ENCODE assay signal across 8 cellular contexts in the genomic region with DNA sequence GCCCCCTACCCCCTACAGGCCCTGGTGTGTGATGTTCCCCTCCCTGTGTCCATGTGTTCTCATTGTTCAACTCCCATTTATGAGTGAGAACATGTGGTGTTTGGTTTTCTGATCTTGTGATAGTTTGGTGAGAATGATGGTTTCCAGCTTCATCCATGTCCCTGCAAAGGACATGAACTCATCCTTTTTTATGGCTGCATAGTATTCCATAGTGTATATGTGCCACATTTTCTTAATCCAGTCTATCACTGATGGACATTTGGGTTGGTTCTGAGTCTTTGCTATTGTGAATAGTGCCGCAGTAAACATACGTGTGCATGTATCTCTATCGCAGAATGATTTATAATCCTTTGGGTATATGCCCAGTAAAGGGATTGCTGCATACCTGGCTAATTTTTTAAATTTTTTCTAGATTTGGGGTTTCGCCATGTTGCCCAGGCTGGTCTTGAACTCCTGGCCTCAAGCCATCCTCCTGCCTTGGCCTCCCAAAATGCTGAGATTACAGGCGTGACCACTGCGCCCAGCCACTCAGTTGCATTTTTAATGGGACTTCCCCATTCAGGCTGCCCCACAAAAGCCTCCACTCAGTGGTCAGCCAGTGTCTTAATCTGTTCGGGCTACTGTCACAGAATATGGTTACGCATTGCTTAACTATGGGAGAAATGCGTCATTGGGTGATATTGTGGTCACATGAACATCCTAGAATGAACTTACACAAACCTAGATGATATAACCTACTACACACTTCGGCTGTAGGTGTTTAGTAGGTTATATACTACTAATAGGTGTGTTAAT.
A peak's percentile ranks its signal among the peaks of the same experiment; 100 is the strongest.
DNase-seq lines count a peak whose midpoint lies in the region; ATAC-seq and TF ChIP-seq lines count a peak whose summit lies in the region.
"Not testable (repeated sequence)": the region's sequence is repeated elsewhere in the genome, so short reads cannot be mapped to it uniquely, and the experiment has no call there.

No MANE protein-coding gene starts in this region.

- intact Hi-C loops in ascending aorta (cut with DNase I), result loop anchor here (5.0 kb wide), 1 partner anchor 41 kb away; no protein-coding TSS in a partner anchor
- intact Hi-C loops in lower lobe of right lung (cut with DNase I), result not testable (repeated sequence)

- H3K4me3 ChIP-seq in HEK293 (ENCODE audit: low read depth, low read length); ascending aorta; lower lobe of right lung; neutrophil (ENCODE audit: low read depth in 1 of 2, low read length in 1 of 2): not testable (repeated sequence)

- H3K9me3 ChIP-seq in HEK293 (ENCODE audit: control insufficient read depth, insufficient read depth, low read depth, low read length); ascending aorta; lower lobe of right lung; neutrophil: not testable (repeated sequence)

- peak; percentile 25 for DNase-seq in A172 (ENCODE audit: low spot score)
- DNase-seq in RPMI7951 (ENCODE audit: low read depth), result peak; percentile 58
- not testable (repeated sequence) for DNase-seq in ascending aorta (ENCODE audit: low spot score in 2 of 2); glutamatergic neuron; stimulated activated effector memory CD8-positive, alpha-beta T cell treated with anti-CD3 and anti-CD28 coated beads, Interleukin-12 subunit alpha, Interleukin-12 subunit beta, amount 100 ng/mL, for 72 hours (ENCODE audit: low spot score in 2 of 2)
- peak; percentile 66 for DNase-seq in lower lobe of right lung

- H3K27ac ChIP-seq in HEK293 (ENCODE audit: extremely low read depth, low read depth, low read length), result not testable (repeated sequence)
- peak overlapping the region; percentile 94 to 97 for H3K27ac ChIP-seq in ascending aorta
- H3K27ac ChIP-seq in lower lobe of right lung, result peak overlapping the region; percentile 66
- peak overlapping the region; percentile 83 for H3K27ac ChIP-seq in neutrophil

- not testable (repeated sequence) for H3K4me3 Mint-ChIP-seq in glutamatergic neuron (ENCODE audit: unreplicated experiment); stimulated activated effector memory CD8-positive, alpha-beta T cell treated with anti-CD3 and anti-CD28 coated beads, Interleukin-12 subunit alpha, Interleukin-12 subunit beta, amount 100 ng/mL, for 72 hours

- H3K36me3 Mint-ChIP-seq in glutamatergic neuron (ENCODE audit: unreplicated experiment), result not testable (repeated sequence)
- H3K36me3 Mint-ChIP-seq in stimulated activated effector memory CD8-positive, alpha-beta T cell treated with anti-CD3 and anti-CD28 coated beads, Interleukin-12 subunit alpha, Interleukin-12 subunit beta, amount 100 ng/mL, for 72 hours, result peaks cover 74% of the 10 kb centered on the region

- CTCF ChIA-PET in HEK293 (lab: Yijun Ruan, JAX), result not testable (repeated sequence)

- POLR2A ChIA-PET in HEK293 (lab: Yijun Ruan, JAX), result not testable (repeated sequence)

- not testable (repeated sequence) for H3K36me3 ChIP-seq in HEK293 (ENCODE audit: control insufficient read depth in 2 of 2, insufficient read depth in 1 of 2, low read length in 2 of 2); ascending aorta; lower lobe of right lung
- H3K36me3 ChIP-seq in neutrophil, result peaks cover 20% of the 10 kb centered on the region

- peak; percentile 19 to 53 for ATAC-seq in lower lobe of right lung
- peak; percentile 55 for ATAC-seq in stimulated activated effector memory CD8-positive, alpha-beta T cell treated with anti-CD3 and anti-CD28 coated beads, Interleukin-12 subunit alpha, Interleukin-12 subunit beta, amount 100 ng/mL, for 72 hours

- H3K4me1 ChIP-seq in HEK293 (ENCODE audit: control insufficient read depth, insufficient read depth, low read length) (peaks cover 14% of the 10 kb centered on the region), ascending aorta (peaks cover 23 to 48% of the 10 kb centered on the region in 2 donors), lower lobe of right lung (peaks cover 55% of the 10 kb centered on the region), neutrophil (ENCODE audit: control insufficient read depth in 1 of 2, insufficient read depth in 1 of 2, low read depth in 1 of 2, low read length in 1 of 2) (peaks cover 22 to 33% of the 10 kb centered on the region in 2 experiments)

- H3K27me3 Mint-ChIP-seq in glutamatergic neuron (ENCODE audit: unreplicated experiment), result not testable (repeated sequence)

- not testable (repeated sequence) for H3K9me3 Mint-ChIP-seq in glutamatergic neuron (ENCODE audit: unreplicated experiment); stimulated activated effector memory CD8-positive, alpha-beta T cell treated with anti-CD3 and anti-CD28 coated beads, Interleukin-12 subunit alpha, Interleukin-12 subunit beta, amount 100 ng/mL, for 72 hours

- H3K27ac Mint-ChIP-seq in glutamatergic neuron (ENCODE audit: unreplicated experiment), result peak overlapping the region; percentile 33
- not testable (repeated sequence) for H3K27ac Mint-ChIP-seq in stimulated activated effector memory CD8-positive, alpha-beta T cell treated with anti-CD3 and anti-CD28 coated beads, Interleukin-12 subunit alpha, Interleukin-12 subunit beta, amount 100 ng/mL, for 72 hours

- not testable (repeated sequence) for H3K4me1 Mint-ChIP-seq in glutamatergic neuron (ENCODE audit: low read depth, unreplicated experiment)
- H3K4me1 Mint-ChIP-seq in stimulated activated effector memory CD8-positive, alpha-beta T cell treated with anti-CD3 and anti-CD28 coated beads, Interleukin-12 subunit alpha, Interleukin-12 subunit beta, amount 100 ng/mL, for 72 hours, result peaks cover 17% of the 10 kb centered on the region

- TF ChIP-seq CTCF in HEK293 (tag by site-specific recombination; IDR thresholded peaks at IDR 0.05); ascending aorta (IDR thresholded peaks at IDR 0.05); glutamatergic neuron (IDR thresholded peaks at IDR 0.05; ENCODE audit: partially characterized antibody, unreplicated experiment); lower lobe of right lung (IDR thresholded peaks at IDR 0.05); neutrophil (IDR thresholded peaks at IDR 0.05): not testable (repeated sequence)

- not testable (repeated sequence) for H3K27me3 ChIP-seq in ascending aorta; lower lobe of right lung (ENCODE audit: low read depth); neutrophil

TF ChIP-seq in HEK293, 187 proteins besides CTCF, POLR2A, EP300 and RAD21:
- TF ChIP-seq ZNF280D (tag by site-specific recombination; IDR thresholded peaks at IDR 0.05) (0 out of 2 replicates have a peak, but pooled peaks have one; percentile 46), ZNF146 (tag by site-specific recombination; IDR thresholded peaks at IDR 0.05) (peak; percentile 99)
TF ChIP-seq in HEK293: peak in this region for 2; not testable (repeated sequence) for 185.
